In the genomic region with DNA sequence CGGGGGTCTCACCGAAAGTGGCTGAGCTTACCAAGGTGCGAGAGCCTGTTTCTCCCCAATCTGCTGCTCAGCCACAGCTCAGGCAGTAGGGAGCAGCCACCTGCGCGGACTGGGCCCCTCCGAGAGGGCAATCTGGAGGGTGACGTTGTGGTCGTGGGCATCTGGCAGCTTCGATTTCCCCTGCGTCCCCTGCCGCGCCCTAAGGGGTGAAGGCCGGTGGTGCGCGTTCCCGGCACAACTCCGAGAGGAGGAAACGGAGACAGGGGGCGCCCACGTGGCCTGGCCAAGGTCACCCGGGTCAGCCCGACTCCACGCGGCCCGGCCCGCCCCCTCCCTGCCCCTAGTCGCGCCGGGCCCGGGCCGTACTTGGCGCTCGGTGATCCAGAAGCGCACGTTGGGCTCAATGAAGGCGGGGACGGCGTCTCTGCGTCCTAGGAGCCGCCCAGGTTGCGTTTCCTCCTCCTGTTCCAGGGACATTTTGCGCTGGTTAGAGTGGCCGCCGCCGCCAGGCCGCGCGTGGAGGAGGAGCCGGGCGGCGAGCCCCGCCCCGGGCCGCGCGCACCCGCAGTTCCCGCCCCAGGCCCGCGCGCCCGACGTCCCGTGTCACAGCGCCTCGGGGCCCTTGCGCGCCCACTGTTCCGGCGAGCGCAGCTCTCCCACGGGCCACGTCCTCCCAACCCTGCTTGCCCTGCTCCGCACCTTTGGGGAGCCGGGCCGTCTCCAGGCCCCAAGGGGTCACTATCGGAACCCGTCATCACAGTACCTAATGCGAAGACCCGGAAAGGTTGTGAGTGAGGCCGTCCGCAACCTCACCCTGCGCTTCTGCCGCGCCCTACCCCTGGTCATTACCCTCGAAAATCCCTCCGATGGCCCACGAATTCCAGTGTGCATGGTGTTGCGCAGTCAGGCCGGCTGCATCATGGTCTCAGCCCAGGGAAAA, we compare ENCODE assay signal across 8 cellular contexts. TPM values are rescaled to one million over a fixed set of nuclear protein-coding genes. Genes with fewer than 3 reads are reported as not detected.
DNase-seq lines count a peak whose midpoint lies in the region; ATAC-seq and TF ChIP-seq lines count a peak whose summit lies in the region.

A gene with protein sequence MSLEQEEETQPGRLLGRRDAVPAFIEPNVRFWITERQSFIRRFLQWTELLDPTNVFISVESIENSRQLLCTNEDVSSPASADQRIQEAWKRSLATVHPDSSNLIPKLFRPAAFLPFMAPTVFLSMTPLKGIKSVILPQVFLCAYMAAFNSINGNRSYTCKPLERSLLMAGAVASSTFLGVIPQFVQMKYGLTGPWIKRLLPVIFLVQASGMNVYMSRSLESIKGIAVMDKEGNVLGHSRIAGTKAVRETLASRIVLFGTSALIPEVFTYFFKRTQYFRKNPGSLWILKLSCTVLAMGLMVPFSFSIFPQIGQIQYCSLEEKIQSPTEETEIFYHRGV (minus strand): TSS at position 544 of the 940 bp plus-strand sequence. CDS start 67 bp downstream, at position 477.

- H3K27ac ChIP-seq in HUES64 (ENCODE audit: low read depth, low read length), result peak within 1 kb of the TSS; percentile 73
- peak within 1 kb of the TSS; percentile 78 for H3K27ac ChIP-seq in osteoblast (ENCODE audit: low read depth, low read length)
- peak within 1 kb of the TSS; percentile 64 to 91 for H3K27ac ChIP-seq in testis

- DNase-seq in EH (ENCODE audit: low read depth), result peak; percentile 72
- peak; percentile 58 for DNase-seq in SK-MEL-5 (ENCODE audit: low read depth, low spot score)
- DNase-seq in activated naive CD4-positive, alpha-beta T cell (lab: John Stamatoyannopoulos, UW), result peak; percentile 51 to 78 (median 59)
- no peak for DNase-seq in glomerular endothelial cell (ENCODE audit: extremely low read depth, low read depth, low spot score)
- DNase-seq in osteoblast (ENCODE audit: insufficient read length, low spot score, missing footprints), result peak; percentile 96
- DNase-seq in testis, result peak; percentile 77

- peak within 1 kb of the TSS; percentile 97 for H2AFZ ChIP-seq in osteoblast (ENCODE audit: low read length)

- TF ChIP-seq CTCF in osteoblast (IDR thresholded peaks at IDR 0.05; ENCODE audit: extremely low read depth, low read depth, low read length) (no peak), testis (IDR thresholded peaks at IDR 0.05) (peak in 1 of 3 experiments; percentile 10)

- peak within 1 kb of the TSS; percentile 97 for H3K4me2 ChIP-seq in osteoblast (ENCODE audit: insufficient read depth, low read length)

- ATAC-seq in GM21423 (IDR thresholded peaks at IDR 0.05; ENCODE audit: unreplicated experiment), result peak; percentile 93

- in situ Hi-C loops in SK-MEL-5 (cut with HindIII; ENCODE audit: low pct_unique_long_range_greater_than_20kb, low sequenced_read_pairs), result no loop called here

- peaks cover 4% of the 10 kb centered on the region; the same call in 1 of the 2 replicates for H3K4me1 ChIP-seq in HUES64 (ENCODE audit: insufficient read depth, low read length)
- peaks cover 8% of the 10 kb centered on the region for H3K4me1 ChIP-seq in osteoblast (ENCODE audit: insufficient read depth, low read length)
- H3K4me1 ChIP-seq in testis, result peaks cover 15% of the 10 kb centered on the region

- H3K79me2 ChIP-seq in osteoblast (ENCODE audit: insufficient read depth, low read length), result no peaks in the 10 kb centered on the region

- TF ChIP-seq POLR2A in testis (IDR thresholded peaks at IDR 0.05), result no peak

- no peaks in the 10 kb centered on the region for H3K27me3 ChIP-seq in HUES64 (ENCODE audit: insufficient read depth, low read length)
- no peaks in the 10 kb centered on the region for H3K27me3 ChIP-seq in osteoblast (ENCODE audit: insufficient read depth, low read length)
- H3K27me3 ChIP-seq in testis, result no peaks in the 10 kb centered on the region

- intact Hi-C loops in testis (cut with DNase I; ENCODE audit: low total_unique reads), result no loop called here

- H3K36me3 ChIP-seq in HUES64 (ENCODE audit: insufficient read depth, low read length), result peaks cover 33% of the 10 kb centered on the region
- H3K36me3 ChIP-seq in osteoblast (ENCODE audit: insufficient read depth, low read length), result peaks cover 34% of the 10 kb centered on the region
- H3K36me3 ChIP-seq in testis (ENCODE audit: low read depth, missing control alignments), result no peaks in the 10 kb centered on the region

- H3K9ac ChIP-seq in HUES64 (ENCODE audit: low read depth, low read length), result peak within 1 kb of the TSS; percentile 89

- 3% methylated on average over 89 of the region's 90 CpGs for WGBS in HUES64
- 0 to 1% methylated on average over 25 to 58 of the region's 90 CpGs for WGBS in testis, 2 donors

- no peaks in the 10 kb centered on the region for H3K9me3 ChIP-seq in HUES64 (ENCODE audit: insufficient read depth, low read depth, low read length)
- no peaks in the 10 kb centered on the region for H3K9me3 ChIP-seq in osteoblast (ENCODE audit: low read depth, low read length)
- H3K9me3 ChIP-seq in testis, result no peaks in the 10 kb centered on the region

- H3K4me3 ChIP-seq in HUES64 (ENCODE audit: low read length) (peak within 1 kb of the TSS; percentile 75), osteoblast (ENCODE audit: insufficient read depth, low read length) (peak within 1 kb of the TSS; percentile 91), testis (peak within 1 kb of the TSS; percentile 79 to 83)

- no peaks in the 10 kb centered on the region for H4K20me1 ChIP-seq in osteoblast (ENCODE audit: insufficient read depth, low read length)

RNA-seq across cellular contexts. Expression of the gene that starts here (rescaled TPM):
- polyA plus RNA-seq in HUES64 (2013, experiment 1 of 2), result 13.6 TPM
- polyA plus RNA-seq in HUES64 (2013, experiment 2 of 2), result 14.1 TPM
- total RNA-seq in SK-MEL-5 (2014; rRNA removed; shearing (Covaris generic)), result 58.9 and 63.9 TPM in 2 replicates
- polyA plus RNA-seq in SK-MEL-5 (2015; cell fraction: cytosol; rRNA removed), result 65.1 and 205 TPM in 2 replicates
- 171 and 201 TPM in 2 replicates for polyA plus RNA-seq in SK-MEL-5 (2015; cell fraction: nucleus; rRNA removed)
- total RNA-seq in glomerular endothelial cell (7.8 and 10.6 TPM in 2 replicates), osteoblast (11.2 and 13.0 TPM in 2 replicates), testis (10 to 100 TPM; 12.8 to 16.6 TPM)
- polyA plus RNA-seq in testis (ENCODE audit: insufficient read depth, low read depth, low replicate concordance), result 57.5 TPM
